ENCODE assay signal across 9 cellular contexts in the genomic region with DNA sequence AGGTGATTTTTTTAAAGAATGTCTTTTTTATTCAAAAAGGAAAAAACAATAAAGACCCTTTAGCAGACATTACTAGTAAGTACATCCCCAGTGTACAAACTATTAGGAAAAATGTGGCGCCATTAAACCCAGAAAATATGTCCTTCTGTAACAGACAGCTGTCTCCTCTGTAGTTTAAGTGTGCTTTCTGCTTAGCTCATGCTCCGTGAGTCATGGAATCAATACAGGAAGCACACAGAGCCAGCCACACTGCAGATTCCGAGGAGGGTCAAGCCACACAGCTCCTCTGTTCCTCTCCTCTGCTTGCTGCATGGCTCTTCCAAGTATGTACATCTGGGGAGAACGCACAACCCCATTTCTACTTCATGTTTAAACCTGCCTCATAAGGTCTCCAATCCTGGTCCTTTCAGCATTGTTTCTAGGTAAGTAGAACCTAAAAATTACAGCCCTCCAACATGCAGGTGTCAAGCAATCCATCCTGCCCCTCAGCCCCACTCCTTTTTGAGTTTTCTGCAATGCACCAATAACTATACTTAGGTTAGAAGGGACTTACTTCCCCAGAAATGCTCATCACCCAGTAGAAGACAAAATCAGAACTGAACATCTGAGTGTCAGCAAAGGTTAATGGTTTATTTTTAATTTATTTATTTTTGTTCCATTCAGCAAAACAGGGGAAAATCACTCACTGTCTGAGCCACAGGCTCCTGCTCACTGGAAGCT. TPM values are rescaled to one million over a fixed set of nuclear protein-coding genes. Genes with fewer than 3 reads are reported as not detected.
DNase-seq lines count a peak whose midpoint lies in the region; ATAC-seq and TF ChIP-seq lines count a peak whose summit lies in the region.
"Had no signal": no experiment of that assay in that cellular context is flagged by ENCODE, and none has a peak within 500 bp of the region (broad histone marks: within the 10 kb centered on the region; RNA-seq: fewer than 3 reads in every experiment).

No MANE protein-coding gene starts in this region.

- H3K27ac Mint-ChIP-seq in activated CD4-positive, alpha-beta T cell treated with anti-CD3 and anti-CD28 coated beads, Interleukin-2, amount 10 ng/mL, durations not matched to agents 24 days and 14 days: peak overlapping the region; percentile 83
- H3K27ac Mint-ChIP-seq in effector memory CD8-positive, alpha-beta T cell: peak overlapping the region in 1 of 2 donors; percentile 44

- H3K27ac ChIP-seq in heart right ventricle (peak overlapping the region; percentile 42 to 95 (median 81)), rectal smooth muscle tissue (ENCODE audit: low read depth, low read length) (peak overlapping the region; percentile 65)

- peak overlapping the region; percentile 61 for H3K4me3 Mint-ChIP-seq in activated CD4-positive, alpha-beta T cell treated with anti-CD3 and anti-CD28 coated beads, Interleukin-2, amount 10 ng/mL, durations not matched to agents 24 days and 14 days
- no peak overlapping the region for H3K4me3 Mint-ChIP-seq in effector memory CD8-positive, alpha-beta T cell

- H3K36me3 ChIP-seq in heart right ventricle (no peaks in the 10 kb centered on the region), rectal smooth muscle tissue (ENCODE audit: control insufficient read depth, insufficient read depth, low read length) (no peaks in the 10 kb centered on the region)

- H3K27me3 Mint-ChIP-seq in activated CD4-positive, alpha-beta T cell treated with anti-CD3 and anti-CD28 coated beads, Interleukin-2, amount 10 ng/mL, durations not matched to agents 24 days and 14 days: no peaks in the 10 kb centered on the region
- H3K27me3 Mint-ChIP-seq in effector memory CD8-positive, alpha-beta T cell: no peaks in the 10 kb centered on the region

- peak; percentile 67 to 87 (median 78) for ATAC-seq in heart right ventricle
- no peak for ATAC-seq in effector memory CD8-positive, alpha-beta T cell (replicated peaks)

- peaks cover 13 to 84% (median 74%) of the 10 kb centered on the region in 9 donors for H3K4me1 ChIP-seq in heart right ventricle
- peaks cover 8% of the 10 kb centered on the region for H3K4me1 ChIP-seq in rectal smooth muscle tissue (ENCODE audit: control insufficient read depth, insufficient read depth, low read length)

- H3K9me3 ChIP-seq in heart right ventricle: no peaks in the 10 kb centered on the region

- no peaks in the 10 kb centered on the region for H3K9me3 Mint-ChIP-seq in activated CD4-positive, alpha-beta T cell treated with anti-CD3 and anti-CD28 coated beads, Interleukin-2, amount 10 ng/mL, durations not matched to agents 24 days and 14 days
- H3K9me3 Mint-ChIP-seq in effector memory CD8-positive, alpha-beta T cell: no peaks in the 10 kb centered on the region

- no peak for TF ChIP-seq CTCF in heart right ventricle (IDR thresholded peaks at IDR 0.05)

- H3K9ac ChIP-seq in rectal smooth muscle tissue (ENCODE audit: low read length): no peak overlapping the region

- WGBS in heart right ventricle, 2 donors: 19 to 31% methylated on average over 4 of the region's 4 CpGs

- DNase-seq in activated CD4-positive, alpha-beta T cell treated with anti-CD3 and anti-CD28 coated beads, Interleukin-2, amount 10 ng/mL, durations not matched to agents 24 days and 14 days: peak; percentile 72
- DNase-seq in activated CD4-positive, alpha-beta T cell treated with anti-CD3 and anti-CD28 coated beads for 4 hours: no peak
- DNase-seq in NCI-H510A treated with DMSO at 0.1 percent for 48 hours (lab: John Stamatoyannopoulos, UW) (peak; percentile 69), heart right ventricle (peak; percentile 25 to 54), superior temporal gyrus (ENCODE audit: extremely low spot score) (no peak)
- peak; percentile 13 for DNase-seq in activated naive CD4-positive, alpha-beta T cell treated with anti-CD3 and anti-CD28 coated beads, Interleukin-2, amount 50 U/mL, for 16 hours
- DNase-seq in effector memory CD8-positive, alpha-beta T cell: no peak
- DNase-seq: DND-41 had no signal

- peaks cover 42% of the 10 kb centered on the region for H3K36me3 Mint-ChIP-seq in activated CD4-positive, alpha-beta T cell treated with anti-CD3 and anti-CD28 coated beads, Interleukin-2, amount 10 ng/mL, durations not matched to agents 24 days and 14 days (ENCODE audit: low read depth)
- no peaks in the 10 kb centered on the region for H3K36me3 Mint-ChIP-seq in effector memory CD8-positive, alpha-beta T cell (ENCODE audit: insufficient read depth)

- intact Hi-C loops in activated CD4-positive, alpha-beta T cell treated with anti-CD3 and anti-CD28 coated beads, Interleukin-2, amount 10 ng/mL, durations not matched to agents 24 days and 14 days (cut with micrococcal nuclease): loop anchor here (2.0 to 5.0 kb wide), 4 partner anchors 14 to 60 kb away; a partner anchor contains a TSS
- intact Hi-C loops in heart right ventricle (cut with DNase I): loop anchor here in 4 of 10 donors (2.0 to 5.0 kb wide), 5 partner anchors 34 to 51 kb away; a partner anchor contains a TSS

- H3K27me3 ChIP-seq in heart right ventricle: no peaks in the 10 kb centered on the region
- no peaks in the 10 kb centered on the region for H3K27me3 ChIP-seq in rectal smooth muscle tissue (ENCODE audit: control insufficient read depth, insufficient read depth, low read length)

- peaks cover 49% of the 10 kb centered on the region for H3K4me1 Mint-ChIP-seq in activated CD4-positive, alpha-beta T cell treated with anti-CD3 and anti-CD28 coated beads, Interleukin-2, amount 10 ng/mL, durations not matched to agents 24 days and 14 days
- H3K4me1 Mint-ChIP-seq in effector memory CD8-positive, alpha-beta T cell (ENCODE audit: low read depth in 2 of 2): peaks cover 5 to 7% of the 10 kb centered on the region in 2 donors

- peak overlapping the region in 8 of 10 donors; percentile 1 to 49 (median 42) for H3K4me3 ChIP-seq in heart right ventricle
- H3K4me3 ChIP-seq in rectal smooth muscle tissue (ENCODE audit: low read length): peak overlapping the region; percentile 57

RNA-seq across cellular contexts. Expression of a gene that starts 37.5 kb away (rescaled TPM):
- 45.5 and 50.7 TPM in 2 replicates for total RNA-seq in activated CD4-positive, alpha-beta T cell treated with anti-CD3 and anti-CD28 coated beads, Interleukin-2, amount 10 ng/mL, durations not matched to agents 24 days and 14 days
- total RNA-seq in heart right ventricle: 10 to 100 TPM; 15.6 to 32.7 (median 23.0) TPM
- polyA plus RNA-seq in heart right ventricle: 10 to 100 TPM in 1 of 2 donors, 1 to 10 TPM in 1; 4.2 to 13.1 TPM

Comparison
In these comparisons a context has a peak if more than half of its experiments do, and no peak if none do; other contexts are left out.
1. DNase-seq: peak in activated CD4-positive, alpha-beta T cell treated with anti-CD3 and anti-CD28 coated beads, Interleukin-2, amount 10 ng/mL, durations not matched to agents 24 days and 14 days (single experiment), NCI-H510A treated with DMSO at 0.1 percent for 48 hours (single experiment), activated naive CD4-positive, alpha-beta T cell treated with anti-CD3 and anti-CD28 coated beads, Interleukin-2, amount 50 U/mL, for 16 hours (single experiment) and heart right ventricle (2 of 2); none in activated CD4-positive, alpha-beta T cell treated with anti-CD3 and anti-CD28 coated beads for 4 hours (0 of 2), effector memory CD8-positive, alpha-beta T cell (0 of 3) and superior temporal gyrus (single experiment).